Comparison of ENCODE assay signal across 12 cellular contexts in genomic region chr14:69045857-69046351, GRCh38.
A peak's percentile ranks its signal among the peaks of the same experiment; 100 is the strongest.
DNase-seq lines count a peak whose midpoint lies in the region; ATAC-seq and TF ChIP-seq lines count a peak whose summit lies in the region.
"Had no signal": no experiment of that assay in that cellular context is flagged by ENCODE, and none has a peak within 500 bp of the region (broad histone marks: within the 10 kb centered on the region; RNA-seq: fewer than 3 reads in every experiment).

No MANE protein-coding gene starts in this region.

- H3K4me3 ChIP-seq in HEK293 (ENCODE audit: low read depth, low read length) (no peak overlapping the region), astrocyte of the spinal cord (ENCODE audit: low read depth, low read length) (no peak overlapping the region), skeletal muscle tissue (ENCODE audit: low read length in 3 of 3) (no peak overlapping the region), lower leg skin (ENCODE audit: low read depth, poor library complexity, severe bottlenecking) (no peak overlapping the region)

- POLR2A ChIA-PET in HEK293 (lab: Yijun Ruan, JAX), result no interaction called here

- H3K27ac ChIP-seq in HEK293 (ENCODE audit: extremely low read depth, low read depth, low read length), result no peak overlapping the region
- H3K27ac ChIP-seq in skeletal muscle tissue (ENCODE audit: low read depth, low read length), result peak overlapping the region; percentile 78

- intact Hi-C loops in lower leg skin (cut with DNase I; ENCODE audit: low total_unique reads), result no loop called here

- WGBS in lower leg skin, 2 donors, result 25 to 27% methylated on average over 6 of the region's 6 CpGs

- H3K4me1 ChIP-seq in HEK293 (ENCODE audit: control insufficient read depth, insufficient read depth, low read length) (no peaks in the 10 kb centered on the region), skeletal muscle tissue (ENCODE audit: control insufficient read depth in 3 of 3, insufficient read depth in 3 of 3, low read length in 3 of 3) (peaks cover 57 to 64% (median 62%) of the 10 kb centered on the region in 3 donors)

- TF ChIP-seq CTCF in HEK293 (tag by site-specific recombination; IDR thresholded peaks at IDR 0.05), result no peak
- TF ChIP-seq CTCF in astrocyte of the spinal cord (IDR thresholded peaks at IDR 0.05; ENCODE audit: low read depth, low read length), result no peak
- TF ChIP-seq CTCF in lower leg skin (IDR thresholded peaks at IDR 0.05), result no peak

- peak; percentile 80 for DNase-seq in astrocyte of the spinal cord (ENCODE audit: low read depth, low spot score)
- DNase-seq in iPS-NIHi11 (ENCODE audit: low spot score), result peak; percentile 40
- no peak for DNase-seq in lower leg skin (ENCODE audit: low spot score in 2 of 2)
- DNase-seq in dedifferentiated amniotic fluid mesenchymal stem cell (ENCODE audit: extremely low spot score), result no peak
- DNase-seq in GOT3 (lab: John Stamatoyannopoulos, UW), result no peak
- DNase-seq: activated CD4-positive, CD25-positive, alpha-beta regulatory T cell; DMS79; KG1; small intestine had no signal

- peaks cover 0 to 15% (median 4%) of the 10 kb centered on the region in 3 donors for H3K27me3 ChIP-seq in skeletal muscle tissue (ENCODE audit: control insufficient read depth in 3 of 3, insufficient read depth in 3 of 3, low read length in 3 of 3)

- H3K9me3 ChIP-seq in HEK293 (ENCODE audit: control insufficient read depth, insufficient read depth, low read depth, low read length) (no peaks in the 10 kb centered on the region), skeletal muscle tissue (ENCODE audit: control insufficient read depth in 3 of 3, low read length in 3 of 3) (no peaks in the 10 kb centered on the region)

- in situ Hi-C loops in astrocyte of the spinal cord (cut with HindIII; ENCODE audit: low sequenced_read_pairs), result no loop called here

- CTCF ChIA-PET in HEK293 (lab: Yijun Ruan, JAX), result interaction anchor here (1.5 kb wide), 1 partner anchor 135 kb away, joined by 6 read pairs; no protein-coding TSS in a partner anchor

- peak overlapping the region; percentile 26 to 28 (median 28) for H3K9ac ChIP-seq in skeletal muscle tissue (ENCODE audit: low read depth in 1 of 3, low read length in 3 of 3)

- H3K36me3 ChIP-seq in HEK293 (ENCODE audit: control insufficient read depth in 2 of 2, insufficient read depth in 1 of 2, low read length in 2 of 2) (no peaks in the 10 kb centered on the region), skeletal muscle tissue (ENCODE audit: control insufficient read depth in 3 of 3, insufficient read depth in 3 of 3, low read length in 3 of 3) (no peaks in the 10 kb centered on the region)

- no peak for ATAC-seq in HG02840 (IDR thresholded peaks at IDR 0.05; ENCODE audit: low FRiP score, unreplicated experiment)

- no peak for TF ChIP-seq POLR2A in lower leg skin (IDR thresholded peaks at IDR 0.05)

TF ChIP-seq in HEK293, 187 proteins besides CTCF, POLR2A, EP300 and RAD21:
- TF ChIP-seq ZNF792 (tag by site-specific recombination; IDR thresholded peaks at IDR 0.05), result no peak
- TF ChIP-seq ZNF791 (tag by site-specific recombination; IDR thresholded peaks at IDR 0.05), result no peak
- 0 out of 2 replicates have a peak, but pooled peaks have one; percentile 63 for TF ChIP-seq MYNN (tag by site-specific recombination; IDR thresholded peaks at IDR 0.05; ENCODE audit: borderline replicate concordance)
- no peak for TF ChIP-seq ZSCAN16 (tag by site-specific recombination; IDR thresholded peaks at IDR 0.05)

Comparison
In these comparisons a context has a peak if more than half of its experiments do, and no peak if none do; other contexts are left out.
1. DNase-seq: peak in astrocyte of the spinal cord (single experiment) and iPS-NIHi11 (single experiment); none in lower leg skin (0 of 2), dedifferentiated amniotic fluid mesenchymal stem cell (single experiment) and GOT3 (single experiment).